In genomic region chr10:30897547-30897946, GRCh38 we compare ENCODE assay signal across 2 cellular contexts.
TF ChIP-seq lines count a peak whose summit lies in the region.

No MANE protein-coding gene starts in this region.

TF ChIP-seq in IMR-90, 13 proteins besides CTCF, POLR2A, EP300 and RAD21 (continued from another document):
- no peak for TF ChIP-seq USF2 (IDR thresholded peaks at IDR 0.05; ENCODE audit: low read depth, low read length)
- TF ChIP-seq NFE2L2 (IDR thresholded peaks at IDR 0.05; ENCODE audit: low read depth, low read length) = no peak
- TF ChIP-seq BHLHE40 (IDR thresholded peaks at IDR 0.05; ENCODE audit: low read depth, low read length) = no peak
- no peak for TF ChIP-seq MAZ (IDR thresholded peaks at IDR 0.05; ENCODE audit: borderline replicate concordance, low read depth, low read length)
- TF ChIP-seq SMC3 (IDR thresholded peaks at IDR 0.05; ENCODE audit: low read depth, low read length) = no peak
- no peak for TF ChIP-seq MAFK (IDR thresholded peaks at IDR 0.05; ENCODE audit: low read depth, low read length)
- no peak for TF ChIP-seq MXI1 (IDR thresholded peaks at IDR 0.05; ENCODE audit: borderline replicate concordance, low read depth, low read length)
- TF ChIP-seq CEBPB (IDR thresholded peaks at IDR 0.05; ENCODE audit: low read depth, low read length) = no peak
- no peak for TF ChIP-seq RCOR1 (IDR thresholded peaks at IDR 0.05; ENCODE audit: insufficient replicate concordance, low read length)
- TF ChIP-seq ELK1 (IDR thresholded peaks at IDR 0.05; ENCODE audit: borderline replicate concordance, low read depth, low read length) = no peak

TF ChIP-seq in WTC11, 78 proteins besides CTCF, POLR2A, EP300 and RAD21 (continued from another document):
- TF ChIP-seq ZMAT4 (CRISPR knock-in tag; IDR thresholded peaks at IDR 0.05) (no peak), STAT6 (CRISPR knock-in tag; conservative IDR thresholded peaks at IDR 0.05; ENCODE audit: low read depth) (no peak), NFYB (CRISPR knock-in tag; conservative IDR thresholded peaks at IDR 0.05; ENCODE audit: low read depth) (no peak), CDX4 (CRISPR knock-in tag; IDR thresholded peaks at IDR 0.05; ENCODE audit: borderline replicate concordance) (no peak), HMGA2 (CRISPR knock-in tag; IDR thresholded peaks at IDR 0.05) (no peak), ESRRA (CRISPR knock-in tag; IDR thresholded peaks at IDR 0.05; ENCODE audit: borderline replicate concordance) (no peak), ATF3 (CRISPR knock-in tag; conservative IDR thresholded peaks at IDR 0.05) (no peak), ZNF396 (CRISPR knock-in tag; IDR thresholded peaks at IDR 0.05; ENCODE audit: borderline replicate concordance) (no peak), PRDM15 (CRISPR knock-in tag; IDR thresholded peaks at IDR 0.05) (no peak), SP1 (CRISPR knock-in tag; conservative IDR thresholded peaks at IDR 0.05) (no peak), E2F4 (CRISPR knock-in tag; IDR thresholded peaks at IDR 0.05; ENCODE audit: borderline replicate concordance, low read depth) (no peak), RORB (CRISPR knock-in tag; IDR thresholded peaks at IDR 0.05) (no peak)
